13 cellular contexts compared by ENCODE assay signal in the genomic region with DNA sequence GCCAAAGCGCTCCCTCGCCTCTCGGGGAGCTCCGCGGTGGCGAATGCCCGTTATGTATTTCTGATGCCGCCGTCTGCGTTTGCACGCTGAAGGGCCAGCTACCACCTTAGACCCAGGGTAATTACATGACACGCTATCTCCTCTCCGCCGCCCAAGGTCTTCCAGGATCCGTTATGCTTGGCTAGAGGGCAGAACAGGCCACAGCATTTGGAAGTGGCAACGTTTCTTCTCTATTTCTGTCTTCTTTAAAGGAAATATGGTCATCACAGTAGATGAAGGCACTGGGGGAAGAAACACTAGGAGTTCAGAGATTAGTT. TPM values are rescaled to one million over a fixed set of nuclear protein-coding genes. Genes with fewer than 3 reads are reported as not detected.
DNase-seq lines count a peak whose midpoint lies in the region; ATAC-seq and TF ChIP-seq lines count a peak whose summit lies in the region.
"Had no signal": no experiment of that assay in that cellular context is flagged by ENCODE, and none has a peak within 500 bp of the region (broad histone marks: within the 10 kb centered on the region; RNA-seq: fewer than 3 reads in every experiment).

No MANE protein-coding gene starts in this region.

- intact Hi-C loops in activated CD4-positive, alpha-beta T cell treated with anti-CD3 and anti-CD28 coated beads, Interleukin-2, amount 10 ng/mL, durations not matched to agents 24 days and 14 days (cut with micrococcal nuclease): no loop called here
- intact Hi-C loops in PC-3 (cut with micrococcal nuclease): loop anchor here (5.0 to 10.0 kb wide), 2 partner anchors 239 to 1496 kb away; no protein-coding TSS in a partner anchor

- H3K27me3 ChIP-seq in PC-3 (ENCODE audit: low read length): peaks cover 25% of the 10 kb centered on the region

- H3K79me2 ChIP-seq in PC-3 (ENCODE audit: low read length): no peaks in the 10 kb centered on the region

- peak overlapping the region; percentile 30 for H3K4me3 Mint-ChIP-seq in activated CD4-positive, alpha-beta T cell treated with anti-CD3 and anti-CD28 coated beads, Interleukin-2, amount 10 ng/mL, durations not matched to agents 24 days and 14 days
- peak overlapping the region; percentile 81 for H3K4me3 Mint-ChIP-seq in WTC11
- H3K4me3 Mint-ChIP-seq: activated naive CD4-positive, alpha-beta T cell treated with anti-CD3 and anti-CD28 coated beads, Interleukin-2, amount 50 U/mL, for 24 hours; memory B cell had no signal

- H3K9me3 ChIP-seq in iPS-18c (ENCODE audit: control insufficient read depth, insufficient read depth, low read length) (no peaks in the 10 kb centered on the region), PC-3 (ENCODE audit: low read length) (no peaks in the 10 kb centered on the region)
- H3K9me3 ChIP-seq: tibial artery had no signal

- H3K27ac ChIP-seq in substantia nigra (ENCODE audit: low read depth, low read length, poor library complexity, severe bottlenecking) (peak overlapping the region; percentile 31), PC-3 (ENCODE audit: low read length) (no peak overlapping the region)
- H3K27ac ChIP-seq: tibial artery had no signal

- H4K20me1 ChIP-seq in PC-3 (ENCODE audit: low read length): no peaks in the 10 kb centered on the region

- peak overlapping the region; percentile 66 for H3K27ac Mint-ChIP-seq in activated CD4-positive, alpha-beta T cell treated with anti-CD3 and anti-CD28 coated beads, Interleukin-2, amount 10 ng/mL, durations not matched to agents 24 days and 14 days
- no peak overlapping the region for H3K27ac Mint-ChIP-seq in WTC11
- H3K27ac Mint-ChIP-seq: activated naive CD4-positive, alpha-beta T cell treated with anti-CD3 and anti-CD28 coated beads, Interleukin-2, amount 50 U/mL, for 24 hours; memory B cell had no signal

- BruUV-seq in PC-3 (replicated peaks; lab: Mats Ljungman, UMichigan): no TSS peak

- H3F3A ChIP-seq in PC-3 (ENCODE audit: low read length, unreplicated experiment): no peaks in the 10 kb centered on the region

- CTCF ChIA-PET in WTC11 (lab: Charles Lee) (no interaction called here), PC-3 (lab: Charles Lee) (no interaction called here)

- POLR2A ChIA-PET in WTC11 (lab: Charles Lee): interaction anchor here (0.6 kb wide), 1 partner anchor 139 kb away, joined by 8 read pairs; no protein-coding TSS in a partner anchor
- POLR2A ChIA-PET in PC-3 (lab: Charles Lee; ENCODE audit: unreplicated experiment): no interaction called here

- no peaks in the 10 kb centered on the region for H3K4me1 ChIP-seq in PC-3 (ENCODE audit: insufficient read depth, low read length)

- peaks cover 4% of the 10 kb centered on the region for H3K4me1 Mint-ChIP-seq in activated CD4-positive, alpha-beta T cell treated with anti-CD3 and anti-CD28 coated beads, Interleukin-2, amount 10 ng/mL, durations not matched to agents 24 days and 14 days
- peaks cover 13% of the 10 kb centered on the region for H3K4me1 Mint-ChIP-seq in WTC11
- H3K4me1 Mint-ChIP-seq: activated naive CD4-positive, alpha-beta T cell treated with anti-CD3 and anti-CD28 coated beads, Interleukin-2, amount 50 U/mL, for 24 hours; memory B cell had no signal

- H3K4me3 ChIP-seq in iPS-18c (ENCODE audit: insufficient read depth, low read depth, low read length) (peak overlapping the region; percentile 67), PC-3 (ENCODE audit: low read length) (no peak overlapping the region)

- no peak overlapping the region for H3K4me2 ChIP-seq in PC-3 (ENCODE audit: low read length)

- H3K9ac ChIP-seq in PC-3 (ENCODE audit: low read length): no peak overlapping the region

- no peaks in the 10 kb centered on the region for H3K9me2 ChIP-seq in PC-3 (replicated peaks; ENCODE audit: low read length)

- H3K36me3 Mint-ChIP-seq in activated CD4-positive, alpha-beta T cell treated with anti-CD3 and anti-CD28 coated beads, Interleukin-2, amount 10 ng/mL, durations not matched to agents 24 days and 14 days (ENCODE audit: low read depth): no peaks in the 10 kb centered on the region
- peaks cover 3% of the 10 kb centered on the region; the same call in 1 of the 2 replicates for H3K36me3 Mint-ChIP-seq in WTC11
- H3K36me3 Mint-ChIP-seq: activated naive CD4-positive, alpha-beta T cell treated with anti-CD3 and anti-CD28 coated beads, Interleukin-2, amount 50 U/mL, for 24 hours; memory B cell had no signal

- H3K27me3 Mint-ChIP-seq in activated CD4-positive, alpha-beta T cell treated with anti-CD3 and anti-CD28 coated beads, Interleukin-2, amount 10 ng/mL, durations not matched to agents 24 days and 14 days: peaks cover 43% of the 10 kb centered on the region
- peaks cover 69% of the 10 kb centered on the region for H3K27me3 Mint-ChIP-seq in WTC11 (ENCODE audit: low read depth)

- no peak for TF ChIP-seq CTCF in WTC11 (IDR thresholded peaks at IDR 0.05)
- no peak for TF ChIP-seq CTCF in PC-3 (conservative IDR thresholded peaks at IDR 0.05; ENCODE audit: low read depth, low read length)

- H2AFZ ChIP-seq in PC-3 (ENCODE audit: low read length): no peak overlapping the region

- ATAC-seq in WTC11: peak; percentile 4; the same call in 1 of the 2 replicates
- ATAC-seq in PC-3: no peak

- no peaks in the 10 kb centered on the region for H3K36me3 ChIP-seq in PC-3 (ENCODE audit: low read depth, low read length)
- H3K36me3 ChIP-seq: tibial artery had no signal

- H3K9me3 Mint-ChIP-seq in activated CD4-positive, alpha-beta T cell treated with anti-CD3 and anti-CD28 coated beads, Interleukin-2, amount 10 ng/mL, durations not matched to agents 24 days and 14 days: no peaks in the 10 kb centered on the region
- peaks cover 7% of the 10 kb centered on the region for H3K9me3 Mint-ChIP-seq in WTC11
- H3K9me3 Mint-ChIP-seq: activated naive CD4-positive, alpha-beta T cell treated with anti-CD3 and anti-CD28 coated beads, Interleukin-2, amount 50 U/mL, for 24 hours; memory B cell had no signal

- DNase-seq in activated CD4-positive, alpha-beta T cell treated with anti-CD3 and anti-CD28 coated beads, Interleukin-2, amount 10 ng/mL, durations not matched to agents 24 days and 14 days: no peak
- no peak for DNase-seq in activated CD4-positive, alpha-beta T cell treated with anti-CD3 and anti-CD28 coated beads for 4 hours
- no peak for DNase-seq in WTC11 (ENCODE audit: low spot score)
- peak in 2 of 49 donors; percentile 34 to 55 for DNase-seq in substantia nigra (lab: John Stamatoyannopoulos, UW)
- DNase-seq in PC-3: no peak
- no peak for DNase-seq in NCI-H2227 (lab: John Stamatoyannopoulos, UW; ENCODE audit: unreplicated experiment)
- DNase-seq in HUDEP-2 (lab: John Stamatoyannopoulos, UW; ENCODE audit: unreplicated experiment in 76 of 76): no peak
- DNase-seq: activated CD4-positive, alpha-beta T cell treated with anti-CD3 and anti-CD28 coated beads, Interleukin-2, amount 50 U/mL, for 48 hours; NCI-H526 treated with DMSO at 0.1 percent for 48 hours; tibial artery had no signal

TF ChIP-seq in WTC11, 78 proteins besides CTCF, POLR2A, EP300 and RAD21:
- TF ChIP-seq NFYB (CRISPR knock-in tag; conservative IDR thresholded peaks at IDR 0.05; ENCODE audit: low read depth) (no peak), NFATC4 (CRISPR knock-in tag; IDR thresholded peaks at IDR 0.05) (no peak), JAZF1 (CRISPR knock-in tag; IDR thresholded peaks at IDR 0.05) (no peak)
TF ChIP-seq in WTC11: peak in this region for 0.

RNA-seq across cellular contexts. Expression of a gene that starts 0.9 kb away (rescaled TPM):
- total RNA-seq in activated CD4-positive, alpha-beta T cell treated with anti-CD3 and anti-CD28 coated beads, Interleukin-2, amount 10 ng/mL, durations not matched to agents 24 days and 14 days: not detected in 2 replicates
- total RNA-seq in WTC11 (2021) (1.8 to 4.9 TPM (median 2.1 TPM) in 3 replicates), PC-3 (2014; rRNA removed) (0.04 and 0.17 TPM in 2 replicates)
